ENCODE assay signal across 20 cellular contexts in the genomic region with DNA sequence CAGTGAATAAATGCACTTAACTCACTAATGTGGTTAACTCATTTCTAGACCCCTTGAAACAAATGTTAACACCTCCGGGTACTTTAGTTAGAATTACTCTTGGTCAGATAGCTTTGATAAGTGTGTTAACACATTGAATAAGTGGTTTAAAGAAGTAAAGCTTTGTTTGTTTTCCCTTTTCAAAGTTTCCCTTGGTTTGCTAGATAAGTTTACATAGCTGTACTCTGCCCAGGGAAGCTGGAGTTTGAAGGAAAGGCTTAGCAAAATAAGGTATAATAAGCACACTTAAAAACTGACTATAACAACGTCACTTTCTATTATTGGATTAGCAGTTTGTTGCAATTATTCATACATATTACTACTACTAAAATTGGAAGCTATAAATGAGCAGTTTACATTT.
DNase-seq lines count a peak whose midpoint lies in the region; ATAC-seq and TF ChIP-seq lines count a peak whose summit lies in the region.
"Had no signal": no experiment of that assay in that cellular context is flagged by ENCODE, and none has a peak within 500 bp of the region (broad histone marks: within the 10 kb centered on the region; RNA-seq: fewer than 3 reads in every experiment).

No MANE protein-coding gene starts in this region.

- H3K9me3 ChIP-seq in left lung (no peaks in the 10 kb centered on the region), neuronal stem cell (replicated peaks in 1 of 2; ENCODE audit: control insufficient read depth in 2 of 2, insufficient read depth in 1 of 2, low read depth in 1 of 2, low read length in 2 of 2) (no peaks in the 10 kb centered on the region)
- H3K9me3 ChIP-seq: BLaER1, Caco-2 had no signal

- no peak overlapping the region for H3K4me2 ChIP-seq in neuronal stem cell (ENCODE audit: insufficient read depth, low read length, poor library complexity, severe bottlenecking)
- H3K4me2 ChIP-seq: BLaER1 had no signal

- CTCF ChIA-PET in HEK293T (lab: Yijun Ruan, JAX) = no interaction called here

- H3K27ac ChIP-seq in left lung (no peak overlapping the region), neuronal stem cell (replicated peaks; ENCODE audit: low read length) (no peak overlapping the region)
- H3K27ac ChIP-seq: 22Rv1, BLaER1, C4-2B, GM23248 had no signal

- no peak overlapping the region for H4K91ac ChIP-seq in neuronal stem cell (ENCODE audit: low read depth, low read length, poor library complexity)

- H3K14ac ChIP-seq in neuronal stem cell (ENCODE audit: low read length) = no peak overlapping the region

- H2BK15ac ChIP-seq in neuronal stem cell (ENCODE audit: low read length) = no peak overlapping the region

- intact Hi-C loops in left lung (cut with DNase I) = no loop called here
- intact Hi-C loops in sciatic nerve (cut with DNase I) = no loop called here

- H3K18ac ChIP-seq in neuronal stem cell (ENCODE audit: low read length) = no peak overlapping the region

- WGBS in neuronal stem cell (ENCODE audit: extremely low coverage in 2 of 2, insufficient read length in 2 of 2, insufficient replicate concordance in 1 of 2), 2 donors = no CpG with 5 or more reads among the region's 2 CpGs

- TF ChIP-seq CTCF in left lung (IDR thresholded peaks at IDR 0.05) = no peak

- no peak overlapping the region for H2BK12ac ChIP-seq in neuronal stem cell (ENCODE audit: low read length)

- no peak overlapping the region for H4K8ac ChIP-seq in neuronal stem cell (ENCODE audit: low read depth, low read length)

- POLR2A ChIA-PET in HEK293T (lab: Yijun Ruan, JAX) = no interaction called here

- H3K9ac ChIP-seq in neuronal stem cell (ENCODE audit: low read depth, low read length, poor library complexity) = no peak overlapping the region
- H3K9ac ChIP-seq: BLaER1, GM23248 had no signal

- H3K36me3 ChIP-seq in left lung (no peaks in the 10 kb centered on the region), neuronal stem cell (replicated peaks in 1 of 2; ENCODE audit: control insufficient read depth in 2 of 2, insufficient read depth in 2 of 2, low read length in 2 of 2) (no peaks in the 10 kb centered on the region)
- H3K36me3 ChIP-seq: BLaER1 had no signal

- no peak overlapping the region for H2BK5ac ChIP-seq in neuronal stem cell (ENCODE audit: low read length)

- H3K4me1 ChIP-seq in left lung = no peaks in the 10 kb centered on the region
- H3K4me1 ChIP-seq in neuronal stem cell (ENCODE audit: control insufficient read depth in 2 of 2, insufficient read depth in 1 of 2, low read depth in 1 of 2, low read length in 2 of 2) = no peaks in the 10 kb centered on the region
- H3K4me1 ChIP-seq: BLaER1, Caco-2 had no signal

- H3K4ac ChIP-seq in neuronal stem cell (ENCODE audit: low read length) = no peak overlapping the region

- peak overlapping the region; percentile 9 for H2AFZ ChIP-seq in neuronal stem cell (ENCODE audit: low read length)
- H2AFZ ChIP-seq: GM23248 had no signal

- H3K4me3 ChIP-seq in left lung (no peak overlapping the region), neuronal stem cell (ENCODE audit: low read length in 2 of 2) (no peak overlapping the region)
- H3K4me3 ChIP-seq: BLaER1, GM23248 had no signal

- peak; percentile 92 for ATAC-seq in left lung
- no peak for ATAC-seq in sciatic nerve
- ATAC-seq in HG03442 (IDR thresholded peaks at IDR 0.05; ENCODE audit: unreplicated experiment) = no peak
- ATAC-seq in stimulated activated naive CD8-positive, alpha-beta T cell treated with anti-CD3 and anti-CD28 coated beads, Interleukin-15, Interleukin-2, amounts not matched to agents 100 U/mL and 50 U/mL, for 24 hours = no peak
- ATAC-seq: CD8-positive, alpha-beta T cell; HCT116 had no signal

- DNase-seq in DMS53 (lab: John Stamatoyannopoulos, UW) = peak; percentile 43
- no peak for DNase-seq in HEK293T (ENCODE audit: extremely low spot score)
- DNase-seq in left lung = no peak
- no peak for DNase-seq in neuronal stem cell (ENCODE audit: low spot score)
- DNase-seq in sciatic nerve (ENCODE audit: low spot score) = no peak
- DNase-seq in stimulated activated naive CD8-positive, alpha-beta T cell treated with anti-CD3 and anti-CD28 coated beads, Interleukin-15, Interleukin-2, amounts not matched to agents 100 U/mL and 50 U/mL, for 24 hours = no peak
- DNase-seq: Caco-2; CD4-positive, CD25-positive, alpha-beta regulatory T cell; CD8-positive, alpha-beta T cell; DMS153; DMS79 treated with DMSO at 0.1 percent for 48 hours; GF-D8; GM23248; H9; HFFc6 had no signal

- no peak overlapping the region for H2BK120ac ChIP-seq in neuronal stem cell (ENCODE audit: low read depth, low read length)

- no peak overlapping the region for H2AK5ac ChIP-seq in neuronal stem cell (ENCODE audit: low read depth, low read length)

- H3K79me1 ChIP-seq in neuronal stem cell (ENCODE audit: low read depth, low read length) = no peaks in the 10 kb centered on the region

- H3K23ac ChIP-seq in neuronal stem cell (ENCODE audit: low read depth, low read length, poor library complexity) = no peak overlapping the region

- no peaks in the 10 kb centered on the region for H3K27me3 ChIP-seq in left lung
- no peaks in the 10 kb centered on the region for H3K27me3 ChIP-seq in neuronal stem cell (ENCODE audit: control insufficient read depth in 3 of 3, insufficient read depth in 3 of 3, low read depth in 1 of 3, low read length in 3 of 3)
- H3K27me3 ChIP-seq: BLaER1 had no signal

TF ChIP-seq in HEK293T, 16 proteins besides CTCF, POLR2A, EP300 and RAD21:
- TF ChIP-seq TARDBP (IDR thresholded peaks at IDR 0.05) (no peak), BHLHE40 (IDR thresholded peaks at IDR 0.05; ENCODE audit: borderline replicate concordance) (no peak), ARNT (IDR thresholded peaks at IDR 0.05) (no peak), ZNF384 (IDR thresholded peaks at IDR 0.05) (no peak), FOXK2 (IDR thresholded peaks at IDR 0.05) (no peak), L3MBTL2 (conservative IDR thresholded peaks at IDR 0.05) (0 out of 2 replicates have a peak, but pooled peaks have one; percentile 1)
- TF ChIP-seq, protein P1, sequence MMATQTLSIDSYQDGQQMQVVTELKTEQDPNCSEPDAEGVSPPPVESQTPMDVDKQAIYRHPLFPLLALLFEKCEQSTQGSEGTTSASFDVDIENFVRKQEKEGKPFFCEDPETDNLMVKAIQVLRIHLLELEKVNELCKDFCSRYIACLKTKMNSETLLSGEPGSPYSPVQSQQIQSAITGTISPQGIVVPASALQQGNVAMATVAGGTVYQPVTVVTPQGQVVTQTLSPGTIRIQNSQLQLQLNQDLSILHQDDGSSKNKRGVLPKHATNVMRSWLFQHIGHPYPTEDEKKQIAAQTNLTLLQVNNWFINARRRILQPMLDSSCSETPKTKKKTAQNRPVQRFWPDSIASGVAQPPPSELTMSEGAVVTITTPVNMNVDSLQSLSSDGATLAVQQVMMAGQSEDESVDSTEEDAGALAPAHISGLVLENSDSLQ (IDR thresholded peaks at IDR 0.05) = no peak
